In the genomic region with DNA sequence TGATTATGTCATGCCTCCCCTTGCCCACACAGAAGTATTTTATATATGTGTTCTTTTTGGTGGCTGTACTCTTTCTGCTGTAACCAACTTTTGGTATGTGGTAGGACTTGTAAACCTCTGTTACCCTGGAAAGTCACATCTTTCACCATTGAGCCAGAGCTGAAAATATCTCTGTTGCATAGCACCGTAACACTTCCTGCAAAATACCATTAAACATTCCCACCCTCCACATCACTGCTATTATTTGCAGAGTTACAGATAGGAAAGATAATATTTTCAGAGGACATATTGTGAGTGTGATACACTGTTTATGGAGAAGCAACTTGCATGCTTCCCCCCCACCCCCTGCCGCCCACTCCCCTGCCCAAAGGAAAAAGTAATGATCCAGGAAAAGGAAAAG, we compare ENCODE assay signal across 11 cellular contexts. TPM values are rescaled to one million over a fixed set of nuclear protein-coding genes. Genes with fewer than 3 reads are reported as not detected.
DNase-seq lines count a peak whose midpoint lies in the region; ATAC-seq and TF ChIP-seq lines count a peak whose summit lies in the region.
"Had no signal": no experiment of that assay in that cellular context is flagged by ENCODE, and none has a peak within 500 bp of the region (broad histone marks: within the 10 kb centered on the region; RNA-seq: fewer than 3 reads in every experiment).

No MANE protein-coding gene starts in this region.

- H3K4me1 ChIP-seq in mesenchymal stem cell (ENCODE audit: control insufficient read depth, insufficient read depth, low read depth, low read length), result peaks cover 19% of the 10 kb centered on the region
- peaks cover 0 to 25% (median 0%) of the 10 kb centered on the region in 4 donors for H3K4me1 ChIP-seq in Peyer's patch

- H3K9ac ChIP-seq in mesenchymal stem cell (ENCODE audit: low read length), result peak overlapping the region; percentile 38

- H2AFZ ChIP-seq in mesenchymal stem cell (ENCODE audit: low read depth, low read length), result no peak overlapping the region

- H3K4me3 Mint-ChIP-seq in activated naive CD8-positive, alpha-beta T cell treated with anti-CD3 and anti-CD28 coated beads for 36 hours, result no peak overlapping the region
- H3K4me3 Mint-ChIP-seq in activated naive CD8-positive, alpha-beta T cell treated with anti-CD3 and anti-CD28 coated beads, Interleukin-2, amount 50 U/mL, for 24 hours, result no peak overlapping the region
- peak overlapping the region in 4 of 10 donors; percentile 7 to 54 (median 30) for H3K4me3 Mint-ChIP-seq in naive thymus-derived CD8-positive, alpha-beta T cell

- TF ChIP-seq CTCF in Peyer's patch (IDR thresholded peaks at IDR 0.05), result no peak

- peaks cover 61% of the 10 kb centered on the region for H3K36me3 Mint-ChIP-seq in activated naive CD8-positive, alpha-beta T cell treated with anti-CD3 and anti-CD28 coated beads for 36 hours
- peaks cover 33% of the 10 kb centered on the region for H3K36me3 Mint-ChIP-seq in activated naive CD8-positive, alpha-beta T cell treated with anti-CD3 and anti-CD28 coated beads, Interleukin-2, amount 50 U/mL, for 24 hours (ENCODE audit: low read depth)
- peaks cover 0 to 38% (median 17%) of the 10 kb centered on the region in 3 donors for H3K36me3 Mint-ChIP-seq in naive thymus-derived CD8-positive, alpha-beta T cell

- no peak overlapping the region for H3K4ac ChIP-seq in mesenchymal stem cell (ENCODE audit: low read depth in 1 of 2, low read length in 2 of 2)

- H3K23ac ChIP-seq in mesenchymal stem cell (ENCODE audit: low read length in 2 of 2), result no peak overlapping the region

- peak overlapping the region; percentile 78 for H3K27ac ChIP-seq in mesenchymal stem cell (ENCODE audit: low read length, poor library complexity, severe bottlenecking)
- no peak overlapping the region for H3K27ac ChIP-seq in substantia nigra (ENCODE audit: low read depth, low read length, poor library complexity, severe bottlenecking)
- peak overlapping the region in 1 of 4 donors; percentile 44 for H3K27ac ChIP-seq in Peyer's patch

- 86% methylated on average over 1 of the region's 2 CpGs for WGBS in mesenchymal stem cell

- no peak overlapping the region for H2BK5ac ChIP-seq in mesenchymal stem cell (ENCODE audit: low read depth, low read length, poor library complexity, severe bottlenecking)

- peaks cover 3% of the 10 kb centered on the region for H3K9me3 Mint-ChIP-seq in activated naive CD8-positive, alpha-beta T cell treated with anti-CD3 and anti-CD28 coated beads for 36 hours
- H3K9me3 Mint-ChIP-seq in activated naive CD8-positive, alpha-beta T cell treated with anti-CD3 and anti-CD28 coated beads, Interleukin-2, amount 50 U/mL, for 24 hours, result no peaks in the 10 kb centered on the region
- H3K9me3 Mint-ChIP-seq in naive thymus-derived CD8-positive, alpha-beta T cell, result no peaks in the 10 kb centered on the region

- no peaks in the 10 kb centered on the region for H3K9me3 ChIP-seq in mesenchymal stem cell (ENCODE audit: control insufficient read depth, low read length)
- no peaks in the 10 kb centered on the region for H3K9me3 ChIP-seq in Peyer's patch

- H3K27ac Mint-ChIP-seq in activated naive CD8-positive, alpha-beta T cell treated with anti-CD3 and anti-CD28 coated beads for 36 hours, result peak overlapping the region; percentile 1
- no peak overlapping the region for H3K27ac Mint-ChIP-seq in activated naive CD8-positive, alpha-beta T cell treated with anti-CD3 and anti-CD28 coated beads, Interleukin-2, amount 50 U/mL, for 24 hours
- peak overlapping the region in 4 of 10 donors; percentile 11 to 60 (median 38) for H3K27ac Mint-ChIP-seq in naive thymus-derived CD8-positive, alpha-beta T cell

- no peak for DNase-seq in activated naive CD8-positive, alpha-beta T cell treated with anti-CD3 and anti-CD28 coated beads for 36 hours
- DNase-seq in activated naive CD8-positive, alpha-beta T cell treated with anti-CD3 and anti-CD28 coated beads, Interleukin-2, amount 50 U/mL, for 24 hours, result no peak
- peak; percentile 96 to 99 for DNase-seq in dermis microvascular lymphatic vessel endothelial cell (ENCODE audit: low read depth in 2 of 2)
- DNase-seq in mesenchymal stem cell, result peak; percentile 94
- DNase-seq in substantia nigra (lab: John Stamatoyannopoulos, UW), result no peak
- no peak for DNase-seq in activated CD4-positive, alpha-beta T cell treated with anti-CD3 and anti-CD28 coated beads, Interleukin-2, amount 50 U/mL, for 1 hour
- DNase-seq in naive thymus-derived CD8-positive, alpha-beta T cell, result no peak
- no peak for DNase-seq in Peyer's patch
- DNase-seq: NCI-H510A treated with DMSO at 0.1 percent for 48 hours had no signal

- peak overlapping the region; percentile 22 for H3K4me2 ChIP-seq in mesenchymal stem cell (ENCODE audit: low read length, poor library complexity, severe bottlenecking)

- H3K27me3 Mint-ChIP-seq in activated naive CD8-positive, alpha-beta T cell treated with anti-CD3 and anti-CD28 coated beads for 36 hours, result no peaks in the 10 kb centered on the region
- no peaks in the 10 kb centered on the region for H3K27me3 Mint-ChIP-seq in activated naive CD8-positive, alpha-beta T cell treated with anti-CD3 and anti-CD28 coated beads, Interleukin-2, amount 50 U/mL, for 24 hours
- no peaks in the 10 kb centered on the region for H3K27me3 Mint-ChIP-seq in naive thymus-derived CD8-positive, alpha-beta T cell

- H3K36me3 ChIP-seq in mesenchymal stem cell (ENCODE audit: control insufficient read depth in 1 of 2, insufficient read depth in 2 of 2, low read depth in 1 of 2, low read length in 2 of 2), result peaks cover 4 to 31% of the 10 kb centered on the region in 2 experiments
- H3K36me3 ChIP-seq in Peyer's patch, result peaks cover 0 to 15% (median 0%) of the 10 kb centered on the region in 3 donors

- ATAC-seq in activated naive CD8-positive, alpha-beta T cell treated with anti-CD3 and anti-CD28 coated beads, Interleukin-2, amount 50 U/mL, for 24 hours, result no peak
- ATAC-seq in naive thymus-derived CD8-positive, alpha-beta T cell, result no peak
- ATAC-seq: left lobe of liver, sciatic nerve had no signal

- no peak for TF ChIP-seq POLR2A in Peyer's patch (IDR thresholded peaks at IDR 0.05)

- peaks cover 62% of the 10 kb centered on the region for H3K4me1 Mint-ChIP-seq in activated naive CD8-positive, alpha-beta T cell treated with anti-CD3 and anti-CD28 coated beads for 36 hours
- peaks cover 56% of the 10 kb centered on the region for H3K4me1 Mint-ChIP-seq in activated naive CD8-positive, alpha-beta T cell treated with anti-CD3 and anti-CD28 coated beads, Interleukin-2, amount 50 U/mL, for 24 hours
- H3K4me1 Mint-ChIP-seq in naive thymus-derived CD8-positive, alpha-beta T cell, result peaks cover 42 to 86% (median 79%) of the 10 kb centered on the region in 4 donors

- no peak overlapping the region for H2BK15ac ChIP-seq in mesenchymal stem cell (ENCODE audit: low read depth, poor library complexity, severe bottlenecking)

- POLR2A ChIA-PET in naive thymus-derived CD8-positive, alpha-beta T cell (lab: Charles Lee), result no interaction called here

- H3K79me1 ChIP-seq in mesenchymal stem cell (replicated peaks; ENCODE audit: low read length, poor library complexity, severe bottlenecking), result peaks cover 13% of the 10 kb centered on the region

- no peak overlapping the region for H4K91ac ChIP-seq in mesenchymal stem cell (ENCODE audit: low read length)

- H4K8ac ChIP-seq in mesenchymal stem cell (ENCODE audit: low read length), result no peak overlapping the region

- peak overlapping the region; percentile 65 for H2AK5ac ChIP-seq in mesenchymal stem cell (ENCODE audit: low read length, severe bottlenecking)

- H2BK120ac ChIP-seq in mesenchymal stem cell (ENCODE audit: low read depth, low read length), result no peak overlapping the region

- H3K18ac ChIP-seq in mesenchymal stem cell (ENCODE audit: low read depth in 1 of 2, low read length in 2 of 2), result peak overlapping the region in 1 of 2 experiments; percentile 81

- H3K4me3 ChIP-seq in mesenchymal stem cell (ENCODE audit: insufficient read depth in 1 of 2, low read depth in 1 of 2, low read length in 2 of 2), result no peak overlapping the region
- H3K4me3 ChIP-seq in Peyer's patch, result no peak overlapping the region

- H2BK12ac ChIP-seq in mesenchymal stem cell (ENCODE audit: low read length in 2 of 2), result no peak overlapping the region

- H3K27me3 ChIP-seq in mesenchymal stem cell (ENCODE audit: control insufficient read depth in 1 of 2, insufficient read depth in 1 of 2, low read length in 2 of 2) (no peaks in the 10 kb centered on the region), Peyer's patch (no peaks in the 10 kb centered on the region)

- H3K14ac ChIP-seq in mesenchymal stem cell (ENCODE audit: low read length in 2 of 2), result no peak overlapping the region

RNA-seq across cellular contexts. Expression of a gene that starts 44.8 kb away (rescaled TPM):
- 100 to 1,000 TPM; 119 to 122 TPM for total RNA-seq in activated naive CD8-positive, alpha-beta T cell treated with anti-CD3 and anti-CD28 coated beads for 36 hours
- 46.0 and 56.9 TPM in 2 replicates for total RNA-seq in dermis microvascular lymphatic vessel endothelial cell
- polyA plus RNA-seq in mesenchymal stem cell (2013, experiment 1 of 2), result 33.1 TPM
- polyA plus RNA-seq in mesenchymal stem cell (2013, experiment 2 of 2), result 34.4 TPM
- total RNA-seq in naive thymus-derived CD8-positive, alpha-beta T cell, result 100 to 1,000 TPM in 1 of 2 experiments, 10 to 100 TPM in 1; 95.5 to 107 TPM
- 10 to 100 TPM; 62.5 to 81.5 (median 67.1) TPM for polyA plus RNA-seq in naive thymus-derived CD8-positive, alpha-beta T cell
- total RNA-seq in Peyer's patch, result 100 to 1,000 TPM in 1 of 4 donors, 10 to 100 TPM in 3; 60.2 to 124 (median 72.2) TPM

Comparison
In these comparisons a context has a peak if more than half of its experiments do, and no peak if none do; other contexts are left out.
1. DNase-seq: peak in dermis microvascular lymphatic vessel endothelial cell (2 of 2) and mesenchymal stem cell (single experiment); none in activated naive CD8-positive, alpha-beta T cell treated with anti-CD3 and anti-CD28 coated beads for 36 hours (single experiment), activated naive CD8-positive, alpha-beta T cell treated with anti-CD3 and anti-CD28 coated beads, Interleukin-2, amount 50 U/mL, for 24 hours (single experiment), substantia nigra (0 of 49), activated CD4-positive, alpha-beta T cell treated with anti-CD3 and anti-CD28 coated beads, Interleukin-2, amount 50 U/mL, for 1 hour (single experiment), naive thymus-derived CD8-positive, alpha-beta T cell (0 of 10) and Peyer's patch (0 of 3).